ENCODE assay signal across 8 cellular contexts in genomic region chr10:79562135-79562756, GRCh38. TPM values are rescaled to one million over a fixed set of nuclear protein-coding genes. Genes with fewer than 3 reads are reported as not detected.
A peak's percentile ranks its signal among the peaks of the same experiment; 100 is the strongest.
DNase-seq lines count a peak whose midpoint lies in the region; ATAC-seq and TF ChIP-seq lines count a peak whose summit lies in the region.

No MANE protein-coding gene starts in this region.

- no peak for TF ChIP-seq POLR2A in IMR-90 (IDR thresholded peaks at IDR 0.05; ENCODE audit: low read depth, low read length)

- no peaks in the 10 kb centered on the region for H3K79me2 ChIP-seq in SU-DHL-6 (ENCODE audit: insufficient read depth, low read length)

- H3K4me3 ChIP-seq in IMR-90 (ENCODE audit: insufficient read depth, low read depth, low read length) (no peak overlapping the region), SU-DHL-6 (ENCODE audit: insufficient read depth, low read length, poor library complexity, severe bottlenecking) (no peak overlapping the region), ascending aorta (peak overlapping the region in 1 of 2 donors; percentile 35)

- no peak overlapping the region for H4K8ac ChIP-seq in IMR-90 (ENCODE audit: low read depth in 2 of 2, low read length in 2 of 2)

- no peaks in the 10 kb centered on the region for H3K9me3 Mint-ChIP-seq in Calu3 (ENCODE audit: low read depth, unreplicated experiment)

- H3K27ac Mint-ChIP-seq in Calu3 (ENCODE audit: unreplicated experiment): no peak overlapping the region

- peak overlapping the region; percentile 59 for H2AFZ ChIP-seq in IMR-90 (replicated peaks; ENCODE audit: low read length, poor library complexity)
- H2AFZ ChIP-seq in SU-DHL-6 (ENCODE audit: low read depth, low read length, severe bottlenecking): no peak overlapping the region

- no TSS peak for BruUV-seq in Calu3 (replicated peaks; lab: Mats Ljungman, UMichigan)
- BruUV-seq in IMR-90 (replicated peaks; lab: Mats Ljungman, UMichigan): no TSS peak

- H3K56ac ChIP-seq in IMR-90 (ENCODE audit: extremely low read depth, insufficient read depth, low read length): no peak overlapping the region

- H3K23ac ChIP-seq in IMR-90 (ENCODE audit: low read depth, low read length): no peak overlapping the region

- CTCF ChIA-PET in Calu3 (lab: Charles Lee): interaction anchor here (1.1 kb wide), 1 partner anchor 24 kb away, joined by 3 read pairs; no protein-coding TSS in a partner anchor
- CTCF ChIA-PET in IMR-90 (lab: Yijun Ruan, JAX): interaction anchor here (0.6 to 0.7 kb wide), 3 partner anchors 8 to 668 kb away, joined by 3 to 4 read pairs (median 3); no protein-coding TSS in a partner anchor

- DNase-seq in Calu3 (peak; percentile 87), IMR-90 (peak; percentile 54), ascending aorta (ENCODE audit: low spot score in 2 of 2) (no peak), hypothalamus (lab: John Stamatoyannopoulos, UW) (peak in 35 of 51 donors; percentile 2 to 72 (median 38)), smooth muscle cell of the brain vasculature (ENCODE audit: low read depth, low spot score) (peak; percentile 10), OCI-M2 (lab: John Stamatoyannopoulos, UW; ENCODE audit: unreplicated experiment) (no peak)

- H3K4me1 ChIP-seq in IMR-90 (ENCODE audit: control insufficient read depth, insufficient read depth, low read length) (no peaks in the 10 kb centered on the region), ascending aorta (no peaks in the 10 kb centered on the region)

- peak overlapping the region; percentile 35 for H3K4me3 Mint-ChIP-seq in Calu3 (ENCODE audit: low read depth, unreplicated experiment)

- POLR2A ChIA-PET in IMR-90 (lab: Charles Lee; ENCODE audit: unreplicated experiment): no interaction called here

- no peak overlapping the region for H2BK5ac ChIP-seq in IMR-90 (ENCODE audit: low read depth, low read length, poor library complexity, severe bottlenecking)

- peak; percentile 80 for TF ChIP-seq RAD21 in IMR-90 (IDR thresholded peaks at IDR 0.05; ENCODE audit: low read length)

- peaks cover 10% of the 10 kb centered on the region for H3K36me3 Mint-ChIP-seq in Calu3 (ENCODE audit: insufficient read depth, unreplicated experiment)

- dilution Hi-C loops in IMR-90 (cut with HindIII; ENCODE audit: low sequenced_read_pairs, unreplicated experiment): no loop called here

- H3K9me1 ChIP-seq in IMR-90 (ENCODE audit: insufficient read depth, low read length): no peaks in the 10 kb centered on the region

- H3K27ac ChIP-seq in IMR-90 (ENCODE audit: insufficient read depth, low read length) (no peak overlapping the region), SU-DHL-6 (ENCODE audit: low read depth, low read length) (no peak overlapping the region), ascending aorta (no peak overlapping the region)

- no peaks in the 10 kb centered on the region for H3F3A ChIP-seq in SU-DHL-6 (ENCODE audit: insufficient read depth)

- H2AK9ac ChIP-seq in IMR-90 (replicated peaks; ENCODE audit: low read depth, low read length, poor library complexity): no peak overlapping the region

- peak; percentile 88 for TF ChIP-seq CTCF in Calu3 (IDR thresholded peaks at IDR 0.05; ENCODE audit: unreplicated experiment)
- TF ChIP-seq CTCF in IMR-90 (conservative IDR thresholded peaks at IDR 0.05; ENCODE audit: low read depth, low read length): peak; percentile 82
- TF ChIP-seq CTCF in SU-DHL-6 (IDR thresholded peaks at IDR 0.05; ENCODE audit: insufficient read depth, low read length, poor library complexity, severe bottlenecking): peak; percentile 63
- peak; percentile 26 to 66 (median 52) for TF ChIP-seq CTCF in ascending aorta (IDR thresholded peaks at IDR 0.05)

- no peak overlapping the region for H2BK20ac ChIP-seq in IMR-90 (ENCODE audit: low read depth, low read length)

- H3K9me3 ChIP-seq in IMR-90 (ENCODE audit: control insufficient read depth, insufficient read depth, low read length) (no peaks in the 10 kb centered on the region), SU-DHL-6 (ENCODE audit: insufficient read depth, low read length) (no peaks in the 10 kb centered on the region), ascending aorta (no peaks in the 10 kb centered on the region)

- no peak overlapping the region for H3K4ac ChIP-seq in IMR-90 (ENCODE audit: low read depth, low read length)

- in situ Hi-C loops in IMR-90 (cut with MboI; ENCODE audit: low sequenced_read_pairs): loop anchor here (5.0 to 25.0 kb wide), 2 partner anchors 370 to 700 kb away; no protein-coding TSS in a partner anchor

- H2BK120ac ChIP-seq in IMR-90 (ENCODE audit: low read depth, low read length): no peak overlapping the region

- intact Hi-C loops in Calu3 (cut with micrococcal nuclease; ENCODE audit: unreplicated experiment) (loop anchor here (2.0 kb wide), 1 partner anchor 47 kb away; no protein-coding TSS in a partner anchor), IMR-90 (cut with micrococcal nuclease) (loop anchor here (1.0 kb wide), 2 partner anchors 367 to 485 kb away; no protein-coding TSS in a partner anchor), ascending aorta (cut with DNase I) (no loop called here)

- ATAC-seq in GM21390 (IDR thresholded peaks at IDR 0.05; ENCODE audit: unreplicated experiment) (peak; percentile 79), IMR-90 (ENCODE audit: low read depth) (peak; percentile 91)

- H3K27me3 Mint-ChIP-seq in Calu3 (ENCODE audit: unreplicated experiment): peaks cover 20% of the 10 kb centered on the region

- 13% methylated on average over 11 of the region's 17 CpGs; no CpG with 5 or more reads in 1 of the 2 experiments for WGBS in IMR-90 (ENCODE audit: extremely low coverage in 2 of 2, insufficient read length in 1 of 2), 2 experiments

- no peak overlapping the region for H4K5ac ChIP-seq in IMR-90 (ENCODE audit: low read depth, low read length)

- H3K36me3 ChIP-seq in IMR-90 (ENCODE audit: control insufficient read depth, insufficient read depth, low read length) (no peaks in the 10 kb centered on the region), SU-DHL-6 (ENCODE audit: low read length) (no peaks in the 10 kb centered on the region), ascending aorta (no peaks in the 10 kb centered on the region)

- no peak overlapping the region for H3K18ac ChIP-seq in IMR-90 (ENCODE audit: low read depth, low read length)

- H3K27me3 ChIP-seq in IMR-90 (ENCODE audit: control insufficient read depth, insufficient read depth, low read length) (peaks cover 12% of the 10 kb centered on the region), SU-DHL-6 (ENCODE audit: low read length) (no peaks in the 10 kb centered on the region), ascending aorta (no peaks in the 10 kb centered on the region)

- H2AK5ac ChIP-seq in IMR-90 (ENCODE audit: low read depth, low read length): no peak overlapping the region

- H3K9ac ChIP-seq in IMR-90 (ENCODE audit: low read depth, low read length) (no peak overlapping the region), SU-DHL-6 (ENCODE audit: low read length) (no peak overlapping the region)

- H3K79me1 ChIP-seq in IMR-90 (ENCODE audit: low read depth in 1 of 2, low read length in 2 of 2): no peaks in the 10 kb centered on the region

- H2BK15ac ChIP-seq in IMR-90 (ENCODE audit: low read depth, low read length): no peak overlapping the region

- no peak overlapping the region for H4K91ac ChIP-seq in IMR-90 (ENCODE audit: insufficient read depth, low read depth, low read length)

- H3K9me2 ChIP-seq in SU-DHL-6 (replicated peaks; ENCODE audit: insufficient read depth, low read length): no peaks in the 10 kb centered on the region

- H3K4me2 ChIP-seq in IMR-90 (ENCODE audit: low read depth, low read length): peak overlapping the region; percentile 69; the same call in 1 of the 2 replicates
- no peak overlapping the region for H3K4me2 ChIP-seq in SU-DHL-6 (ENCODE audit: low read depth, low read length, poor library complexity, severe bottlenecking)

- no peaks in the 10 kb centered on the region for H4K20me1 ChIP-seq in IMR-90 (ENCODE audit: insufficient read depth, low read length)
- no peaks in the 10 kb centered on the region for H4K20me1 ChIP-seq in SU-DHL-6 (ENCODE audit: low read depth, low read length)

- peaks cover 32% of the 10 kb centered on the region for H3K4me1 Mint-ChIP-seq in Calu3 (ENCODE audit: low read depth, unreplicated experiment)

- H3K14ac ChIP-seq in IMR-90 (replicated peaks; ENCODE audit: low read depth, low read length): no peak overlapping the region

TF ChIP-seq in IMR-90, 13 proteins besides CTCF, POLR2A, EP300 and RAD21:
- TF ChIP-seq MAZ (IDR thresholded peaks at IDR 0.05; ENCODE audit: borderline replicate concordance, low read depth, low read length): no peak; the same call in 1 of the 2 replicates
- TF ChIP-seq SMC3 (IDR thresholded peaks at IDR 0.05; ENCODE audit: low read depth, low read length): peak; percentile 75

RNA-seq across cellular contexts. Expression of gene SFTPA2, which starts 2.0 kb away (rescaled TPM):
- total RNA-seq in Calu3 (2022) (0.21 and 0.86 TPM in 2 replicates), IMR-90 (2012; rRNA removed) (not detected in 2 replicates), ascending aorta (not detected)
- not detected in 2 replicates for polyA plus RNA-seq in IMR-90 (2012; rRNA removed)
- not detected in 2 replicates for polyA plus RNA-seq in IMR-90 (2012; cell fraction: cytosol; rRNA removed)
- polyA plus RNA-seq in IMR-90 (2012; cell fraction: nucleus; rRNA removed; ENCODE audit: low replicate concordance): 0.03 TPM in 1 of 2 replicates, not detected in the other

RNA-seq across cellular contexts. Expression of gene SFTPA1, which starts 48.5 kb away (rescaled TPM):
- not detected in 2 replicates for total RNA-seq in Calu3 (2022)
- not detected in 2 replicates for total RNA-seq in IMR-90 (2012; rRNA removed)
- polyA plus RNA-seq in IMR-90 (2012; rRNA removed): not detected in 2 replicates
- polyA plus RNA-seq in IMR-90 (2012; cell fraction: cytosol; rRNA removed): not detected in 2 replicates
- polyA plus RNA-seq in IMR-90 (2012; cell fraction: nucleus; rRNA removed; ENCODE audit: low replicate concordance): not detected in 2 replicates
- total RNA-seq in ascending aorta: not detected

RNA-seq across cellular contexts. Expression of gene EIF5AL1, which starts 49.9 kb away (rescaled TPM):
- total RNA-seq in Calu3 (2022): 0.19 and 0.20 TPM in 2 replicates
- 1.1 and 1.7 TPM in 2 replicates for total RNA-seq in IMR-90 (2012; rRNA removed)
- polyA plus RNA-seq in IMR-90 (2012; rRNA removed): 0.59 and 1.4 TPM in 2 replicates
- 0.14 and 0.64 TPM in 2 replicates for polyA plus RNA-seq in IMR-90 (2012; cell fraction: cytosol; rRNA removed)
- 0.45 and 0.69 TPM in 2 replicates for polyA plus RNA-seq in IMR-90 (2012; cell fraction: nucleus; rRNA removed; ENCODE audit: low replicate concordance)
- 0.21 TPM for total RNA-seq in ascending aorta

Comparison
In these comparisons a context has a peak if more than half of its experiments do, and no peak if none do; other contexts are left out.
1. DNase-seq: peak in Calu3 (single experiment), IMR-90 (single experiment), hypothalamus (35 of 51) and smooth muscle cell of the brain vasculature (single experiment); none in ascending aorta (0 of 2) and OCI-M2 (single experiment).
2. Peak in every context shown above with its lines, with median percentiles within 50 percentile points of each other: CTCF ChIP-seq.